Comparison of ENCODE assay signal across 1 cellular context in genomic region chr1:52008074-52008809, GRCh38.
TF ChIP-seq lines count a peak whose summit lies in the region.

No MANE protein-coding gene starts in this region.

TF ChIP-seq in GM23338, 12 proteins besides CTCF, POLR2A, EP300 and RAD21 (continued from another document):
- TF ChIP-seq ZNF462 (CRISPR knock-in tag; IDR thresholded peaks at IDR 0.05) (no peak), STAT1 (IDR thresholded peaks at IDR 0.05; ENCODE audit: unreplicated experiment) (no peak), EZH2phosphoT487 (IDR thresholded peaks at IDR 0.05; ENCODE audit: unreplicated experiment) (no peak), NANOG (IDR thresholded peaks at IDR 0.05; ENCODE audit: borderline replicate concordance) (no peak), ETS1 (IDR thresholded peaks at IDR 0.05) (no peak), POLR2AphosphoS5 (IDR thresholded peaks at IDR 0.05; ENCODE audit: low read depth) (no peak), REST (IDR thresholded peaks at IDR 0.05; ENCODE audit: unreplicated experiment) (no peak), JUNB (IDR thresholded peaks at IDR 0.05; ENCODE audit: unreplicated experiment) (no peak)
